Comparison of ENCODE assay signal across 28 cellular contexts in genomic region chr10:124478517-124478916, GRCh38. TPM values are rescaled to one million over a fixed set of nuclear protein-coding genes. Genes with fewer than 3 reads are reported as not detected.
"Had no signal": no experiment of that assay in that cellular context is flagged by ENCODE, and none has a peak within 500 bp of the region (broad histone marks: within the 10 kb centered on the region; RNA-seq: fewer than 3 reads in every experiment).

No MANE protein-coding gene starts in this region.

- H3K4me3 ChIP-seq: esophagus squamous epithelium, heart right ventricle, lung, spleen, thoracic aorta, upper lobe of left lung had no signal

- ATAC-seq: activated CD4-positive, CD25-positive, alpha-beta regulatory T cell treated with anti-CD3 and anti-CD28 coated beads, Interleukin-2, amount 50 U/mL, for 24 hours; activated CD8-positive, alpha-beta memory T cell treated with anti-CD3 and anti-CD28 coated beads, Interleukin-2, amount 10 ng/mL, durations not matched to agents 7 days and 5 days; activated CD8-positive, alpha-beta T cell treated with anti-CD3 and anti-CD28 coated beads for 36 hours; activated naive CD8-positive, alpha-beta T cell treated with anti-CD3 and anti-CD28 coated beads, Interleukin-2, amount 50 U/mL, for 24 hours; left colon; naive thymus-derived CD4-positive, alpha-beta T cell had no signal

- H3K4me3 Mint-ChIP-seq: activated CD4-positive, alpha-beta T cell treated with anti-CD3 and anti-CD28 coated beads, Interleukin-2, amount 10 ng/mL, durations not matched to agents 7 days and 5 days; activated CD8-positive, alpha-beta memory T cell treated with anti-CD3 and anti-CD28 coated beads, Interleukin-2, amount 10 ng/mL, durations not matched to agents 7 days and 5 days; activated CD8-positive, alpha-beta T cell treated with anti-CD3 and anti-CD28 coated beads for 36 hours; activated naive CD8-positive, alpha-beta T cell treated with anti-CD3 and anti-CD28 coated beads, Interleukin-2, amount 50 U/mL, for 24 hours; dendritic cell treated with granulocyte-macrophage colony-stimulating factor and Interleukin-4, amounts not matched to agents 40 ng/mL and 50 ng/mL, for 4 days; naive thymus-derived CD4-positive, alpha-beta T cell; neural crest cell had no signal

- H3K27me3 Mint-ChIP-seq: activated CD4-positive, alpha-beta T cell treated with anti-CD3 and anti-CD28 coated beads, Interleukin-2, amount 10 ng/mL, durations not matched to agents 7 days and 5 days; activated CD8-positive, alpha-beta memory T cell treated with anti-CD3 and anti-CD28 coated beads, Interleukin-2, amount 10 ng/mL, durations not matched to agents 7 days and 5 days; activated CD8-positive, alpha-beta T cell treated with anti-CD3 and anti-CD28 coated beads for 36 hours; activated naive CD8-positive, alpha-beta T cell treated with anti-CD3 and anti-CD28 coated beads, Interleukin-2, amount 50 U/mL, for 24 hours; dendritic cell treated with granulocyte-macrophage colony-stimulating factor and Interleukin-4, amounts not matched to agents 40 ng/mL and 50 ng/mL, for 4 days; naive thymus-derived CD4-positive, alpha-beta T cell had no signal

- DNase-seq: activated CD4-positive, alpha-beta T cell treated with anti-CD3 and anti-CD28 coated beads, Interleukin-2, amount 10 ng/mL, durations not matched to agents 7 days and 5 days; activated CD8-positive, alpha-beta memory T cell treated with anti-CD3 and anti-CD28 coated beads, Interleukin-2, amount 10 ng/mL, durations not matched to agents 7 days and 5 days; activated CD8-positive, alpha-beta T cell treated with anti-CD3 and anti-CD28 coated beads for 36 hours; activated effector memory CD4-positive, alpha-beta T cell treated with anti-CD3 and anti-CD28 coated beads, Interleukin-2, amount 50 U/mL, for 16 hours; activated naive CD4-positive, alpha-beta T cell treated with anti-CD3 and anti-CD28 coated beads, Interleukin-2, amount 50 U/mL, for 16 hours; activated naive CD8-positive, alpha-beta T cell treated with anti-CD3 and anti-CD28 coated beads, Interleukin-2, amount 50 U/mL, for 24 hours; activated T-cell treated with anti-CD3 and anti-CD28 coated beads for 4 hours; effector CD4-positive, alpha-beta T cell; esophagus squamous epithelium; heart right ventricle; islet precursor cell; left colon; naive thymus-derived CD4-positive, alpha-beta T cell; spleen; stimulated activated CD4-positive, alpha-beta T cell treated with anti-CD3 and anti-CD28 coated beads, Interleukin-4, amount 100 ng/mL, for 24 hours; stimulated activated naive CD4-positive, alpha-beta T cell treated with Interleukin-2 at 50 U/mL for 16 hours had no signal

- H3K9me3 ChIP-seq: esophagus squamous epithelium, heart right ventricle, spleen, thoracic aorta, upper lobe of left lung had no signal

- H3K4me1 ChIP-seq: spleen, upper lobe of left lung had no signal

- H3K27ac Mint-ChIP-seq: activated CD4-positive, alpha-beta T cell treated with anti-CD3 and anti-CD28 coated beads, Interleukin-2, amount 10 ng/mL, durations not matched to agents 7 days and 5 days; activated CD8-positive, alpha-beta memory T cell treated with anti-CD3 and anti-CD28 coated beads, Interleukin-2, amount 10 ng/mL, durations not matched to agents 7 days and 5 days; activated CD8-positive, alpha-beta T cell treated with anti-CD3 and anti-CD28 coated beads for 36 hours; activated naive CD8-positive, alpha-beta T cell treated with anti-CD3 and anti-CD28 coated beads, Interleukin-2, amount 50 U/mL, for 24 hours; dendritic cell treated with granulocyte-macrophage colony-stimulating factor and Interleukin-4, amounts not matched to agents 40 ng/mL and 50 ng/mL, for 4 days had no signal

- H3K36me3 ChIP-seq: heart right ventricle, thoracic aorta, upper lobe of left lung had no signal

- H3K27me3 ChIP-seq: esophagus squamous epithelium, heart right ventricle, spleen, upper lobe of left lung had no signal

- H3K27ac ChIP-seq: esophagus squamous epithelium, heart right ventricle, spleen, thoracic aorta, upper lobe of left lung, VCaP had no signal

- H3K9me3 Mint-ChIP-seq: activated CD4-positive, alpha-beta T cell treated with anti-CD3 and anti-CD28 coated beads, Interleukin-2, amount 10 ng/mL, durations not matched to agents 7 days and 5 days; activated CD8-positive, alpha-beta T cell treated with anti-CD3 and anti-CD28 coated beads for 36 hours; activated naive CD8-positive, alpha-beta T cell treated with anti-CD3 and anti-CD28 coated beads, Interleukin-2, amount 50 U/mL, for 24 hours; dendritic cell treated with granulocyte-macrophage colony-stimulating factor and Interleukin-4, amounts not matched to agents 40 ng/mL and 50 ng/mL, for 4 days; neural crest cell had no signal

- H3K36me3 Mint-ChIP-seq: activated CD8-positive, alpha-beta memory T cell treated with anti-CD3 and anti-CD28 coated beads, Interleukin-2, amount 10 ng/mL, durations not matched to agents 7 days and 5 days had no signal

RNA-seq across cellular contexts. Expression of gene NKX1-2, which starts 28.7 kb away (rescaled TPM):
- total RNA-seq: activated CD4-positive, alpha-beta T cell treated with anti-CD3 and anti-CD28 coated beads, Interleukin-2, amount 10 ng/mL, durations not matched to agents 7 days and 5 days; activated CD8-positive, alpha-beta memory T cell treated with anti-CD3 and anti-CD28 coated beads, Interleukin-2, amount 10 ng/mL, durations not matched to agents 7 days and 5 days; activated CD8-positive, alpha-beta T cell treated with anti-CD3 and anti-CD28 coated beads for 36 hours; cardiac septum; chondrocyte; heart right ventricle; left colon; naive thymus-derived CD4-positive, alpha-beta T cell; neural crest cell; omental fat pad; renal cortical epithelial cell; spleen; T-helper 2 cell treated with Interferon-gamma antibody and Interleukin-4, amounts not matched to agents 100 ng/mL and 5 ng/mL, for 36 hours; thoracic aorta had no signal
- polyA plus RNA-seq: heart right ventricle; naive thymus-derived CD4-positive, alpha-beta T cell; spleen had no signal
